Comparison of ENCODE assay signal across 1 cellular context in the genomic region with DNA sequence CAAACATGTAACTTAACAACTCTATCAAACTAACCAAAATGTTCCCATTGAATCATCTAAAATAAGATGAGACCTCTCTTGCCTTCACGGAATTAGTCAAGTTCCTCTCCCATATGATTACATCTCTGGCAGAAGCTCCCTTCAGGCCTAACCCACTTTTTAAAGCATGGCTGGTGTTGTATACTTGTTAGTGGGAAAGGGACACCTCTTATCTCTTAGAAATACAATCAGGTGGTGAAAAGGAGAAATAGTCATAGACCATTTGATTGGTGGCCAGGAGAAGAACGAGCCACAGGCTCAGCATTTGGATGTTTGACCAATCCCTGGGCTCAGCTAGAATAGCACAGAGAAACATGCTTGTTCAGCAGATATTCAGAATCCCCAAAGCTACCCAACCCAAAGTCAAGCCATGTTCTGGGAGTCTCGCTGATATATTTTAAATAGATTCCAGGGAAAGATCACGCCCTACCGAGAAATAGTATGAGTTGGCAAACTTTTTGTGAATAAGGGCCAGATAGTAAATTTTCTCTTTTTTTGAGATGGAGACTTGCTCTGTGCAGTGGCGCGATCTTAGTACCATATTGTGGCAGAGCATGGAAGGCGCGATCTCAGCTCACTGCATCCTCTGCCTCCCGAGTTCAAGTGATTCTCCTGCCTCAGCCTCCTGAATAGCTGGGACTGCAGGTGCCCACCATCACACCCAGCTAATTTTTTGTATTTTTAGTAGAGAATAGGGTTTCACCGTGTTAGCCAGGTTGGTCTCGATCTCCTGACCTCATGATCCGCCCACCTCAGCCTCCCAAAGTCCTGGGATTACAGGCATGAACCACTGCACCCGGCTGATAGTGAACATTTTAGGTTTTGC.
TF ChIP-seq lines count a peak whose summit lies in the region.

No MANE protein-coding gene starts in this region.

TF ChIP-seq in K562, 482 proteins besides CTCF, POLR2A, EP300 and RAD21 (continued from another document):
- peak; percentile 49 for TF ChIP-seq MGA (IDR thresholded peaks at IDR 0.05)
- TF ChIP-seq, protein P1, sequence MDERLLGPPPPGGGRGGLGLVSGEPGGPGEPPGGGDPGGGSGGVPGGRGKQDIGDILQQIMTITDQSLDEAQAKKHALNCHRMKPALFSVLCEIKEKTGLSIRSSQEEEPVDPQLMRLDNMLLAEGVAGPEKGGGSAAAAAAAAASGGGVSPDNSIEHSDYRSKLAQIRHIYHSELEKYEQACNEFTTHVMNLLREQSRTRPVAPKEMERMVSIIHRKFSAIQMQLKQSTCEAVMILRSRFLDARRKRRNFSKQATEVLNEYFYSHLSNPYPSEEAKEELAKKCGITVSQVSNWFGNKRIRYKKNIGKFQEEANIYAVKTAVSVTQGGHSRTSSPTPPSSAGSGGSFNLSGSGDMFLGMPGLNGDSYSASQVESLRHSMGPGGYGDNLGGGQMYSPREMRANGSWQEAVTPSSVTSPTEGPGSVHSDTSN (CRISPR knock-in tag; IDR thresholded peaks at IDR 0.05; ENCODE audit: low read depth): no peak
- TF ChIP-seq, protein P1 (tag; conservative IDR thresholded peaks at IDR 0.05; ENCODE audit: low read depth): peak; percentile 71
- no peak for TF ChIP-seq MED1 (CRISPR knock-in tag; IDR thresholded peaks at IDR 0.05; ENCODE audit: borderline replicate concordance)
- TF ChIP-seq FOSL1 (tag; conservative IDR thresholded peaks at IDR 0.05): peak; percentile 26; the same call in 1 of the 2 replicates
- TF ChIP-seq JUND (IDR thresholded peaks at IDR 0.05; ENCODE audit: borderline replicate concordance, low read depth, low read length): 0 out of 2 replicates have a peak, but pooled peaks have one; percentile 2
- no peak for TF ChIP-seq JUND (tag; IDR thresholded peaks at IDR 0.05; ENCODE audit: borderline replicate concordance, low read depth, low read length)
- TF ChIP-seq CHD1 (IDR thresholded peaks at IDR 0.05; ENCODE audit: low read length): no peak
- no peak for TF ChIP-seq ARHGAP35 (IDR thresholded peaks at IDR 0.05; ENCODE audit: partially characterized antibody)
- TF ChIP-seq ELK3 (CRISPR knock-in tag; IDR thresholded peaks at IDR 0.05): no peak
- TF ChIP-seq CXXC5 (CRISPR knock-in tag; IDR thresholded peaks at IDR 0.05): peak; percentile 30; the same call in 1 of the 2 replicates
- TF ChIP-seq NFRKB (IDR thresholded peaks at IDR 0.05; ENCODE audit: low read depth): peak; percentile 53
- peak; percentile 49 for TF ChIP-seq CCNT2 (IDR thresholded peaks at IDR 0.05; ENCODE audit: borderline replicate concordance, extremely low read depth, insufficient read length, low read depth, low read length)
- TF ChIP-seq STAT5A (IDR thresholded peaks at IDR 0.05; ENCODE audit: borderline replicate concordance, low read length): peak; percentile 62
- TF ChIP-seq, protein P2, sequence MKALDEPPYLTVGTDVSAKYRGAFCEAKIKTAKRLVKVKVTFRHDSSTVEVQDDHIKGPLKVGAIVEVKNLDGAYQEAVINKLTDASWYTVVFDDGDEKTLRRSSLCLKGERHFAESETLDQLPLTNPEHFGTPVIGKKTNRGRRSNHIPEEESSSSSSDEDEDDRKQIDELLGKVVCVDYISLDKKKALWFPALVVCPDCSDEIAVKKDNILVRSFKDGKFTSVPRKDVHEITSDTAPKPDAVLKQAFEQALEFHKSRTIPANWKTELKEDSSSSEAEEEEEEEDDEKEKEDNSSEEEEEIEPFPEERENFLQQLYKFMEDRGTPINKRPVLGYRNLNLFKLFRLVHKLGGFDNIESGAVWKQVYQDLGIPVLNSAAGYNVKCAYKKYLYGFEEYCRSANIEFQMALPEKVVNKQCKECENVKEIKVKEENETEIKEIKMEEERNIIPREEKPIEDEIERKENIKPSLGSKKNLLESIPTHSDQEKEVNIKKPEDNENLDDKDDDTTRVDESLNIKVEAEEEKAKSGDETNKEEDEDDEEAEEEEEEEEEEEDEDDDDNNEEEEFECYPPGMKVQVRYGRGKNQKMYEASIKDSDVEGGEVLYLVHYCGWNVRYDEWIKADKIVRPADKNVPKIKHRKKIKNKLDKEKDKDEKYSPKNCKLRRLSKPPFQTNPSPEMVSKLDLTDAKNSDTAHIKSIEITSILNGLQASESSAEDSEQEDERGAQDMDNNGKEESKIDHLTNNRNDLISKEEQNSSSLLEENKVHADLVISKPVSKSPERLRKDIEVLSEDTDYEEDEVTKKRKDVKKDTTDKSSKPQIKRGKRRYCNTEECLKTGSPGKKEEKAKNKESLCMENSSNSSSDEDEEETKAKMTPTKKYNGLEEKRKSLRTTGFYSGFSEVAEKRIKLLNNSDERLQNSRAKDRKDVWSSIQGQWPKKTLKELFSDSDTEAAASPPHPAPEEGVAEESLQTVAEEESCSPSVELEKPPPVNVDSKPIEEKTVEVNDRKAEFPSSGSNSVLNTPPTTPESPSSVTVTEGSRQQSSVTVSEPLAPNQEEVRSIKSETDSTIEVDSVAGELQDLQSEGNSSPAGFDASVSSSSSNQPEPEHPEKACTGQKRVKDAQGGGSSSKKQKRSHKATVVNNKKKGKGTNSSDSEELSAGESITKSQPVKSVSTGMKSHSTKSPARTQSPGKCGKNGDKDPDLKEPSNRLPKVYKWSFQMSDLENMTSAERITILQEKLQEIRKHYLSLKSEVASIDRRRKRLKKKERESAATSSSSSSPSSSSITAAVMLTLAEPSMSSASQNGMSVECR (CRISPR knock-in tag; IDR thresholded peaks at IDR 0.05): no peak
- TF ChIP-seq AFF1 (IDR thresholded peaks at IDR 0.05; ENCODE audit: low read depth in 1 of 2, partially characterized antibody in 2 of 2): peak in 1 of 2 experiments; percentile 31
- TF ChIP-seq DMBX1 (CRISPR knock-in tag; IDR thresholded peaks at IDR 0.05; ENCODE audit: borderline replicate concordance): peak; percentile 37; the same call in 1 of the 2 replicates
- no peak for TF ChIP-seq DDX20 (tag; IDR thresholded peaks at IDR 0.05; ENCODE audit: low read depth)
- peak; percentile 44; the same call in 1 of the 2 replicates for TF ChIP-seq CBFA2T3 (IDR thresholded peaks at IDR 0.05)
- TF ChIP-seq FOXK1 (CRISPR knock-in tag; IDR thresholded peaks at IDR 0.05; ENCODE audit: borderline replicate concordance): no peak
- no peak for TF ChIP-seq ZSCAN32 (CRISPR knock-in tag; IDR thresholded peaks at IDR 0.05)
- TF ChIP-seq DNMT1 (IDR thresholded peaks at IDR 0.05): no peak
TF ChIP-seq in K562: peak in this region for 66.
